Comparison of ENCODE assay signal across 1 cellular context in genomic region chr2:37156071-37156856, GRCh38.
TF ChIP-seq lines count a peak whose summit lies in the region.

No MANE protein-coding gene starts in this region.

TF ChIP-seq in HepG2, 621 proteins besides CTCF, POLR2A, EP300 and RAD21 (continued from another document and continues in another):
- TF ChIP-seq, protein P1, sequence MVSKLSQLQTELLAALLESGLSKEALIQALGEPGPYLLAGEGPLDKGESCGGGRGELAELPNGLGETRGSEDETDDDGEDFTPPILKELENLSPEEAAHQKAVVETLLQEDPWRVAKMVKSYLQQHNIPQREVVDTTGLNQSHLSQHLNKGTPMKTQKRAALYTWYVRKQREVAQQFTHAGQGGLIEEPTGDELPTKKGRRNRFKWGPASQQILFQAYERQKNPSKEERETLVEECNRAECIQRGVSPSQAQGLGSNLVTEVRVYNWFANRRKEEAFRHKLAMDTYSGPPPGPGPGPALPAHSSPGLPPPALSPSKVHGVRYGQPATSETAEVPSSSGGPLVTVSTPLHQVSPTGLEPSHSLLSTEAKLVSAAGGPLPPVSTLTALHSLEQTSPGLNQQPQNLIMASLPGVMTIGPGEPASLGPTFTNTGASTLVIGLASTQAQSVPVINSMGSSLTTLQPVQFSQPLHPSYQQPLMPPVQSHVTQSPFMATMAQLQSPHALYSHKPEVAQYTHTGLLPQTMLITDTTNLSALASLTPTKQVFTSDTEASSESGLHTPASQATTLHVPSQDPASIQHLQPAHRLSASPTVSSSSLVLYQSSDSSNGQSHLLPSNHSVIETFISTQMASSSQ (IDR thresholded peaks at IDR 0.05; ENCODE audit: low read depth): no peak
- TF ChIP-seq, protein P1 (CRISPR knock-in tag; IDR thresholded peaks at IDR 0.05; ENCODE audit: borderline replicate concordance): no peak
- no peak for TF ChIP-seq ARID3A (IDR thresholded peaks at IDR 0.05; ENCODE audit: low read depth, low read length)
- TF ChIP-seq HNRNPK (IDR thresholded peaks at IDR 0.05; ENCODE audit: low read depth, low read length, poor library complexity, severe bottlenecking): no peak
- TF ChIP-seq, protein P2, sequence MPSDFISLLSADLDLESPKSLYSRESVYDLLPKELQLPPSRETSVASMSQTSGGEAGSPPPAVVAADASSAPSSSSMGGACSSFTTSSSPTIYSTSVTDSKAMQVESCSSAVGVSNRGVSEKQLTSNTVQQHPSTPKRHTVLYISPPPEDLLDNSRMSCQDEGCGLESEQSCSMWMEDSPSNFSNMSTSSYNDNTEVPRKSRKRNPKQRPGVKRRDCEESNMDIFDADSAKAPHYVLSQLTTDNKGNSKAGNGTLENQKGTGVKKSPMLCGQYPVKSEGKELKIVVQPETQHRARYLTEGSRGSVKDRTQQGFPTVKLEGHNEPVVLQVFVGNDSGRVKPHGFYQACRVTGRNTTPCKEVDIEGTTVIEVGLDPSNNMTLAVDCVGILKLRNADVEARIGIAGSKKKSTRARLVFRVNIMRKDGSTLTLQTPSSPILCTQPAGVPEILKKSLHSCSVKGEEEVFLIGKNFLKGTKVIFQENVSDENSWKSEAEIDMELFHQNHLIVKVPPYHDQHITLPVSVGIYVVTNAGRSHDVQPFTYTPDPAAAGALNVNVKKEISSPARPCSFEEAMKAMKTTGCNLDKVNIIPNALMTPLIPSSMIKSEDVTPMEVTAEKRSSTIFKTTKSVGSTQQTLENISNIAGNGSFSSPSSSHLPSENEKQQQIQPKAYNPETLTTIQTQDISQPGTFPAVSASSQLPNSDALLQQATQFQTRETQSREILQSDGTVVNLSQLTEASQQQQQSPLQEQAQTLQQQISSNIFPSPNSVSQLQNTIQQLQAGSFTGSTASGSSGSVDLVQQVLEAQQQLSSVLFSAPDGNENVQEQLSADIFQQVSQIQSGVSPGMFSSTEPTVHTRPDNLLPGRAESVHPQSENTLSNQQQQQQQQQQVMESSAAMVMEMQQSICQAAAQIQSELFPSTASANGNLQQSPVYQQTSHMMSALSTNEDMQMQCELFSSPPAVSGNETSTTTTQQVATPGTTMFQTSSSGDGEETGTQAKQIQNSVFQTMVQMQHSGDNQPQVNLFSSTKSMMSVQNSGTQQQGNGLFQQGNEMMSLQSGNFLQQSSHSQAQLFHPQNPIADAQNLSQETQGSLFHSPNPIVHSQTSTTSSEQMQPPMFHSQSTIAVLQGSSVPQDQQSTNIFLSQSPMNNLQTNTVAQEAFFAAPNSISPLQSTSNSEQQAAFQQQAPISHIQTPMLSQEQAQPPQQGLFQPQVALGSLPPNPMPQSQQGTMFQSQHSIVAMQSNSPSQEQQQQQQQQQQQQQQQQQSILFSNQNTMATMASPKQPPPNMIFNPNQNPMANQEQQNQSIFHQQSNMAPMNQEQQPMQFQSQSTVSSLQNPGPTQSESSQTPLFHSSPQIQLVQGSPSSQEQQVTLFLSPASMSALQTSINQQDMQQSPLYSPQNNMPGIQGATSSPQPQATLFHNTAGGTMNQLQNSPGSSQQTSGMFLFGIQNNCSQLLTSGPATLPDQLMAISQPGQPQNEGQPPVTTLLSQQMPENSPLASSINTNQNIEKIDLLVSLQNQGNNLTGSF (CRISPR knock-in tag; IDR thresholded peaks at IDR 0.05): no peak
- no peak for TF ChIP-seq MLLT10 (CRISPR knock-in tag; IDR thresholded peaks at IDR 0.05)
- no peak for TF ChIP-seq RFXAP (CRISPR knock-in tag; IDR thresholded peaks at IDR 0.05; ENCODE audit: borderline replicate concordance)
- TF ChIP-seq HNRNPH1 (optimal IDR thresholded peaks at IDR 0.05; ENCODE audit: low read depth, low read length): no peak
- no peak for TF ChIP-seq ATF4 (CRISPR knock-in tag; IDR thresholded peaks at IDR 0.05)
- 0 out of 2 replicates have a peak, but pooled peaks have one; percentile 28 for TF ChIP-seq ZXDC (CRISPR knock-in tag; IDR thresholded peaks at IDR 0.05)
- TF ChIP-seq, protein P3, sequence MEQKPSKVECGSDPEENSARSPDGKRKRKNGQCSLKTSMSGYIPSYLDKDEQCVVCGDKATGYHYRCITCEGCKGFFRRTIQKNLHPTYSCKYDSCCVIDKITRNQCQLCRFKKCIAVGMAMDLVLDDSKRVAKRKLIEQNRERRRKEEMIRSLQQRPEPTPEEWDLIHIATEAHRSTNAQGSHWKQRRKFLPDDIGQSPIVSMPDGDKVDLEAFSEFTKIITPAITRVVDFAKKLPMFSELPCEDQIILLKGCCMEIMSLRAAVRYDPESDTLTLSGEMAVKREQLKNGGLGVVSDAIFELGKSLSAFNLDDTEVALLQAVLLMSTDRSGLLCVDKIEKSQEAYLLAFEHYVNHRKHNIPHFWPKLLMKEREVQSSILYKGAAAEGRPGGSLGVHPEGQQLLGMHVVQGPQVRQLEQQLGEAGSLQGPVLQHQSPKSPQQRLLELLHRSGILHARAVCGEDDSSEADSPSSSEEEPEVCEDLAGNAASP (CRISPR knock-in tag; IDR thresholded peaks at IDR 0.05; ENCODE audit: borderline replicate concordance): peak; percentile 22; the same call in 1 of the 2 replicates
- TF ChIP-seq SMAD3 (CRISPR knock-in tag; IDR thresholded peaks at IDR 0.05): peak; percentile 26; the same call in 1 of the 2 replicates
- TF ChIP-seq ZFP36 (IDR thresholded peaks at IDR 0.05; ENCODE audit: borderline replicate concordance, low read depth, low read length, partially characterized antibody): no peak
- TF ChIP-seq CREBL2 (CRISPR knock-in tag; IDR thresholded peaks at IDR 0.05; ENCODE audit: borderline replicate concordance): no peak
- TF ChIP-seq PHF20 (CRISPR knock-in tag; IDR thresholded peaks at IDR 0.05): peak; percentile 9
- TF ChIP-seq ARNTL (CRISPR knock-in tag; IDR thresholded peaks at IDR 0.05): no peak
- no peak; the same call in 1 of the 2 replicates for TF ChIP-seq DR1 (CRISPR knock-in tag; IDR thresholded peaks at IDR 0.05)
- TF ChIP-seq, protein P4, sequence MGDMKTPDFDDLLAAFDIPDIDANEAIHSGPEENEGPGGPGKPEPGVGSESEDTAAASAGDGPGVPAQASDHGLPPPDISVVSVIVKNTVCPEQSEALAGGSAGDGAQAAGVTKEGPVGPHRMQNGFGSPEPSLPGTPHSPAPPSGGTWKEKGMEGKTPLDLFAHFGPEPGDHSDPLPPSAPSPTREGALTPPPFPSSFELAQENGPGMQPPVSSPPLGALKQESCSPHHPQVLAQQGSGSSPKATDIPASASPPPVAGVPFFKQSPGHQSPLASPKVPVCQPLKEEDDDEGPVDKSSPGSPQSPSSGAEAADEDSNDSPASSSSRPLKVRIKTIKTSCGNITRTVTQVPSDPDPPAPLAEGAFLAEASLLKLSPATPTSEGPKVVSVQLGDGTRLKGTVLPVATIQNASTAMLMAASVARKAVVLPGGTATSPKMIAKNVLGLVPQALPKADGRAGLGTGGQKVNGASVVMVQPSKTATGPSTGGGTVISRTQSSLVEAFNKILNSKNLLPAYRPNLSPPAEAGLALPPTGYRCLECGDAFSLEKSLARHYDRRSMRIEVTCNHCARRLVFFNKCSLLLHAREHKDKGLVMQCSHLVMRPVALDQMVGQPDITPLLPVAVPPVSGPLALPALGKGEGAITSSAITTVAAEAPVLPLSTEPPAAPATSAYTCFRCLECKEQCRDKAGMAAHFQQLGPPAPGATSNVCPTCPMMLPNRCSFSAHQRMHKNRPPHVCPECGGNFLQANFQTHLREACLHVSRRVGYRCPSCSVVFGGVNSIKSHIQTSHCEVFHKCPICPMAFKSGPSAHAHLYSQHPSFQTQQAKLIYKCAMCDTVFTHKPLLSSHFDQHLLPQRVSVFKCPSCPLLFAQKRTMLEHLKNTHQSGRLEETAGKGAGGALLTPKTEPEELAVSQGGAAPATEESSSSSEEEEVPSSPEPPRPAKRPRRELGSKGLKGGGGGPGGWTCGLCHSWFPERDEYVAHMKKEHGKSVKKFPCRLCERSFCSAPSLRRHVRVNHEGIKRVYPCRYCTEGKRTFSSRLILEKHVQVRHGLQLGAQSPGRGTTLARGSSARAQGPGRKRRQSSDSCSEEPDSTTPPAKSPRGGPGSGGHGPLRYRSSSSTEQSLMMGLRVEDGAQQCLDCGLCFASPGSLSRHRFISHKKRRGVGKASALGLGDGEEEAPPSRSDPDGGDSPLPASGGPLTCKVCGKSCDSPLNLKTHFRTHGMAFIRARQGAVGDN (CRISPR knock-in tag; IDR thresholded peaks at IDR 0.05): no peak; the same call in 1 of the 2 replicates
- no peak for TF ChIP-seq MXI1 (IDR thresholded peaks at IDR 0.05; ENCODE audit: borderline replicate concordance, low read depth, low read length)
- no peak for TF ChIP-seq MIXL1 (CRISPR knock-in tag; IDR thresholded peaks at IDR 0.05)
- TF ChIP-seq ZNF350 (CRISPR knock-in tag; IDR thresholded peaks at IDR 0.05; ENCODE audit: borderline replicate concordance, low read depth): no peak
- peak; percentile 21; the same call in 1 of the 2 replicates for TF ChIP-seq ZNF556 (CRISPR knock-in tag; IDR thresholded peaks at IDR 0.05; ENCODE audit: borderline replicate concordance)
- peak; percentile 51; the same call in 1 of the 2 replicates for TF ChIP-seq ZNF749 (CRISPR knock-in tag; IDR thresholded peaks at IDR 0.05; ENCODE audit: borderline replicate concordance)
- TF ChIP-seq, protein P5, sequence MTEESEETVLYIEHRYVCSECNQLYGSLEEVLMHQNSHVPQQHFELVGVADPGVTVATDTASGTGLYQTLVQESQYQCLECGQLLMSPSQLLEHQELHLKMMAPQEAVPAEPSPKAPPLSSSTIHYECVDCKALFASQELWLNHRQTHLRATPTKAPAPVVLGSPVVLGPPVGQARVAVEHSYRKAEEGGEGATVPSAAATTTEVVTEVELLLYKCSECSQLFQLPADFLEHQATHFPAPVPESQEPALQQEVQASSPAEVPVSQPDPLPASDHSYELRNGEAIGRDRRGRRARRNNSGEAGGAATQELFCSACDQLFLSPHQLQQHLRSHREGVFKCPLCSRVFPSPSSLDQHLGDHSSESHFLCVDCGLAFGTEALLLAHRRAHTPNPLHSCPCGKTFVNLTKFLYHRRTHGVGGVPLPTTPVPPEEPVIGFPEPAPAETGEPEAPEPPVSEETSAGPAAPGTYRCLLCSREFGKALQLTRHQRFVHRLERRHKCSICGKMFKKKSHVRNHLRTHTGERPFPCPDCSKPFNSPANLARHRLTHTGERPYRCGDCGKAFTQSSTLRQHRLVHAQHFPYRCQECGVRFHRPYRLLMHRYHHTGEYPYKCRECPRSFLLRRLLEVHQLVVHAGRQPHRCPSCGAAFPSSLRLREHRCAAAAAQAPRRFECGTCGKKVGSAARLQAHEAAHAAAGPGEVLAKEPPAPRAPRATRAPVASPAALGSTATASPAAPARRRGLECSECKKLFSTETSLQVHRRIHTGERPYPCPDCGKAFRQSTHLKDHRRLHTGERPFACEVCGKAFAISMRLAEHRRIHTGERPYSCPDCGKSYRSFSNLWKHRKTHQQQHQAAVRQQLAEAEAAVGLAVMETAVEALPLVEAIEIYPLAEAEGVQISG (CRISPR knock-in tag; IDR thresholded peaks at IDR 0.05): no peak
- no peak for TF ChIP-seq ZNF883 (CRISPR knock-in tag; IDR thresholded peaks at IDR 0.05; ENCODE audit: not compliant biosample characterization)
